Comparison of ENCODE assay signal across 8 cellular contexts in the genomic region with DNA sequence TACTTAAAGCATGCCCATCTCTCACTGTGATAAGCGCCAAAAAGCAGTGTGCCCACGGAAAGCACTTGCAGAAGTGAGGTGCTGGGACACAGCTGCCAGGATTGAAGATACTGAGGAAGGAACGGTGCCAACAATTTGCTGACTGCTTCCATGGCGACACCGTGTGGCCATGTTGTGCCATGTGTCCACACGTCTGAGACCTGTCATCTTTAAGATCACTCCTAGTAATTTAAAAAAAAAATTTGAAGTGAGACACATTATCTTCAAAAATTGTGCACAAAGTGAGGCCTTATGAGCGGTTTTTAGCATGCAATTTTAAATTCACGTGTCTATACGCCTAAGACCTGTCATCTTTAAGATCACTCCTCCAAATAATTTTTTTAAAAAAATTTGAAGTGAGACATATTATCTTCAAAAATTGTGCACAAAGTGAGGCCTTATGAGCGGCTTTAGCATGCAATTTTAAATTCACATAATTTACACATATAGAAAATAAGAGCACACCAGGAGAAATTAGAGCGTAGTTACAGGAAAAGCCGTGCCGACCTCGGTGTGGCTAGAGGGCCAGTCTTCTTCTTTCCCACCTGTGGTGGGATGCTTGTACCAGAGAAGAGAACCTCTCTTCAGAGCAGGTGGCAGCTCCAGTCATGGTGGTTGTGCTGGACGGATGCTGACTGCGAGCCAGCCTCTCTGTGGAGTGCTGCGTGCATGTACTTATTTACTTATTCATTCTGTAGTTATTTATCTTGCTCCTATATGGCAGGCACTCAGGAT. TPM values are rescaled to one million over a fixed set of nuclear protein-coding genes. Genes with fewer than 3 reads are reported as not detected.
DNase-seq lines count a peak whose midpoint lies in the region; ATAC-seq, FAIRE-seq and TF ChIP-seq lines count a peak whose summit lies in the region.

No MANE protein-coding gene starts in this region.

- peak; percentile 69 for TF ChIP-seq CTCF in HFF-Myc (IDR thresholded peaks at IDR 0.05; ENCODE audit: low read depth, low read length, missing control alignments)
- peak; percentile 91 for TF ChIP-seq CTCF in Panc1 (IDR thresholded peaks at IDR 0.05)
- TF ChIP-seq CTCF in left ventricle myocardium inferior (IDR thresholded peaks at IDR 0.05; ENCODE audit: borderline replicate concordance): peak; percentile 79
- TF ChIP-seq CTCF in tibial artery (IDR thresholded peaks at IDR 0.05): peak in 1 of 2 experiments; percentile 19

- in situ Hi-C loops in Panc1 (cut with HindIII; ENCODE audit: low pct_unique_long_range_greater_than_20kb, low sequenced_read_pairs): no loop called here

- ATAC-seq in Panc1: peak; percentile 73
- ATAC-seq in activated naive CD4-positive, alpha-beta T cell treated with anti-CD3 and anti-CD28 coated beads, Interleukin-2, amount 50 U/mL, for 72 hours: peak; percentile 78 to 80

- H3K4me3 ChIP-seq in CD8-positive, alpha-beta memory T cell (ENCODE audit: low read length): no peak overlapping the region
- H3K4me3 ChIP-seq in HFF-Myc (replicated peaks; ENCODE audit: low read depth, low read length): no peak overlapping the region
- no peak overlapping the region for H3K4me3 ChIP-seq in Panc1 (ENCODE audit: low read depth in 2 of 2, low read length in 2 of 2)
- H3K4me3 ChIP-seq in left ventricle myocardium inferior: no peak overlapping the region
- no peak overlapping the region for H3K4me3 ChIP-seq in small intestine (ENCODE audit: low read depth in 1 of 2, low read length in 2 of 2)
- H3K4me3 ChIP-seq in tibial artery: no peak overlapping the region

- no TSS peak for BruUV-seq in Panc1 (replicated peaks; lab: Mats Ljungman, UMichigan)

- peaks cover 3% of the 10 kb centered on the region for H3K27me3 ChIP-seq in CD8-positive, alpha-beta memory T cell (ENCODE audit: insufficient read depth, low read length, poor library complexity, severe bottlenecking)
- H3K27me3 ChIP-seq in Panc1 (ENCODE audit: control insufficient read depth, insufficient read depth, low read length): no peaks in the 10 kb centered on the region; the same call in 1 of the 2 replicates
- peaks cover 32% of the 10 kb centered on the region for H3K27me3 ChIP-seq in left ventricle myocardium inferior (ENCODE audit: low read depth)
- H3K27me3 ChIP-seq in small intestine (ENCODE audit: control insufficient read depth in 2 of 2, insufficient read depth in 2 of 2, low read length in 2 of 2): peaks cover 7 to 11% of the 10 kb centered on the region in 2 donors
- peaks cover 0 to 27% of the 10 kb centered on the region in 2 donors for H3K27me3 ChIP-seq in tibial artery

- peak in 3 of 5 donors; percentile 34 to 60 (median 49) for DNase-seq in CD8-positive, alpha-beta memory T cell
- no peak for DNase-seq in HFF-Myc (ENCODE audit: extremely low read depth, low read depth)
- peak; percentile 36 for DNase-seq in Panc1 (ENCODE audit: low read depth, low spot score)
- DNase-seq in activated naive CD4-positive, alpha-beta T cell treated with anti-CD3 and anti-CD28 coated beads, Interleukin-2, amount 50 U/mL, for 72 hours (ENCODE audit: low spot score in 2 of 2): peak in 1 of 2 donors; percentile 56
- peak; percentile 51 for DNase-seq in left ventricle myocardium inferior
- peak; percentile 62 for DNase-seq in small intestine
- DNase-seq in GM12892 (ENCODE audit: insufficient read length): no peak
- DNase-seq in tibial artery: no peak

- no peaks in the 10 kb centered on the region for H3K36me3 ChIP-seq in CD8-positive, alpha-beta memory T cell (ENCODE audit: insufficient read depth, low read length)
- H3K36me3 ChIP-seq in Panc1 (ENCODE audit: control insufficient read depth, insufficient read depth, low read length): no peaks in the 10 kb centered on the region
- H3K36me3 ChIP-seq in left ventricle myocardium inferior: no peaks in the 10 kb centered on the region
- H3K36me3 ChIP-seq in small intestine (ENCODE audit: control insufficient read depth in 2 of 2, insufficient read depth in 2 of 2, low read length in 2 of 2): no peaks in the 10 kb centered on the region
- no peaks in the 10 kb centered on the region for H3K36me3 ChIP-seq in tibial artery

- H3K27ac ChIP-seq in CD8-positive, alpha-beta memory T cell (ENCODE audit: low read depth, low read length): no peak overlapping the region
- H3K27ac ChIP-seq in Panc1 (ENCODE audit: low read length): no peak overlapping the region
- no peak overlapping the region for H3K27ac ChIP-seq in left ventricle myocardium inferior (replicated peaks)
- H3K27ac ChIP-seq in small intestine (ENCODE audit: low read depth in 1 of 2, low read length in 1 of 2): no peak overlapping the region
- no peak overlapping the region for H3K27ac ChIP-seq in tibial artery

- peaks cover 7 to 21% of the 10 kb centered on the region in 2 donors for H3K27me3 Mint-ChIP-seq in CD8-positive, alpha-beta memory T cell

- H3K4me1 ChIP-seq in CD8-positive, alpha-beta memory T cell (ENCODE audit: insufficient read depth, low read length): no peaks in the 10 kb centered on the region
- peaks cover 5% of the 10 kb centered on the region for H3K4me1 ChIP-seq in Panc1 (ENCODE audit: control insufficient read depth, insufficient read depth, low read length)
- peaks cover 11% of the 10 kb centered on the region for H3K4me1 ChIP-seq in left ventricle myocardium inferior
- H3K4me1 ChIP-seq in small intestine (ENCODE audit: control insufficient read depth in 2 of 2, insufficient read depth in 1 of 2, low read depth in 1 of 2, low read length in 1 of 2): no peaks in the 10 kb centered on the region
- H3K4me1 ChIP-seq in tibial artery: peaks cover 0 to 5% (median 0%) of the 10 kb centered on the region in 4 donors

- no peak for FAIRE-seq in small intestine (lab: Jason Lieb, UNC)
- FAIRE-seq in GM12892 (lab: Jason Lieb, UNC): no peak

- H3K9me3 Mint-ChIP-seq in CD8-positive, alpha-beta memory T cell: no peaks in the 10 kb centered on the region
- H3K9me3 Mint-ChIP-seq in activated naive CD4-positive, alpha-beta T cell treated with anti-CD3 and anti-CD28 coated beads, Interleukin-2, amount 50 U/mL, for 72 hours: no peaks in the 10 kb centered on the region

- peak overlapping the region; percentile 44 to 73 (median 49) for H3K4me3 Mint-ChIP-seq in CD8-positive, alpha-beta memory T cell

- TF ChIP-seq POLR2A in GM12892 (IDR thresholded peaks at IDR 0.05; ENCODE audit: low read depth, low read length): no peak

- POLR2A ChIA-PET in CD8-positive, alpha-beta memory T cell (lab: Charles Lee): no interaction called here
- POLR2A ChIA-PET in Panc1 (lab: Charles Lee): no interaction called here

- peaks cover 0 to 2% (median 0%) of the 10 kb centered on the region in 3 donors for H3K36me3 Mint-ChIP-seq in CD8-positive, alpha-beta memory T cell
- H3K36me3 Mint-ChIP-seq in activated naive CD4-positive, alpha-beta T cell treated with anti-CD3 and anti-CD28 coated beads, Interleukin-2, amount 50 U/mL, for 72 hours: peaks cover 0 to 6% of the 10 kb centered on the region in 2 donors

- WGBS in small intestine, 3 donors: 35 to 39% (median 36%) methylated on average over 17 of the region's 17 CpGs

- H3K27ac Mint-ChIP-seq in CD8-positive, alpha-beta memory T cell: peak overlapping the region in 3 of 8 donors; percentile 43 to 91 (median 58)
- no peak overlapping the region for H3K27ac Mint-ChIP-seq in activated naive CD4-positive, alpha-beta T cell treated with anti-CD3 and anti-CD28 coated beads, Interleukin-2, amount 50 U/mL, for 72 hours

- peaks cover 14 to 22% (median 20%) of the 10 kb centered on the region in 3 donors for H3K4me1 Mint-ChIP-seq in CD8-positive, alpha-beta memory T cell

- H3K9me3 ChIP-seq in CD8-positive, alpha-beta memory T cell (ENCODE audit: low read length): no peaks in the 10 kb centered on the region
- no peaks in the 10 kb centered on the region for H3K9me3 ChIP-seq in Panc1 (ENCODE audit: control insufficient read depth, insufficient read depth, low read depth, low read length)
- H3K9me3 ChIP-seq in left ventricle myocardium inferior (replicated peaks): peaks cover 13% of the 10 kb centered on the region
- no peaks in the 10 kb centered on the region for H3K9me3 ChIP-seq in small intestine (ENCODE audit: control insufficient read depth, low read depth)
- H3K9me3 ChIP-seq in tibial artery: no peaks in the 10 kb centered on the region

- intact Hi-C loops in Panc1 (cut with micrococcal nuclease; ENCODE audit: unreplicated experiment): loop anchor here (5.0 kb wide), 1 partner anchor 58 kb away; no protein-coding TSS in a partner anchor
- intact Hi-C loops in left ventricle myocardium inferior (cut with micrococcal nuclease): no loop called here
- intact Hi-C loops in tibial artery (cut with DNase I; ENCODE audit: low total_unique reads): no loop called here

- CTCF ChIA-PET in CD8-positive, alpha-beta memory T cell (lab: Charles Lee): no interaction called here
- CTCF ChIA-PET in Panc1 (lab: Charles Lee): interaction anchor here (0.6 to 2.3 kb wide), 3 partner anchors 48 to 159 kb away, joined by 4 to 9 read pairs (median 8); no protein-coding TSS in a partner anchor

RNA-seq across cellular contexts. Expression of a gene that starts 21.4 kb away (rescaled TPM):
- total RNA-seq in CD8-positive, alpha-beta memory T cell: 1 to 10 TPM; 6.0 to 8.2 TPM
- polyA plus RNA-seq in CD8-positive, alpha-beta memory T cell: 12.7 TPM
- 0.44 TPM for total RNA-seq in Panc1 (2021; ENCODE audit: unreplicated experiment)
- polyA plus RNA-seq in Panc1 (2012; ENCODE audit: insufficient read length): 1.5 TPM
- total RNA-seq in activated naive CD4-positive, alpha-beta T cell treated with anti-CD3 and anti-CD28 coated beads, Interleukin-2, amount 50 U/mL, for 72 hours: 1 to 10 TPM in 1 of 2 donors, under 1 TPM in 1; 0.98 to 2.6 TPM
- total RNA-seq in left ventricle myocardium inferior: 6.1 TPM
- 10 to 100 TPM in 1 of 3 donors, under 1 TPM in 2; 0.22 to 15.8 (median 0.27) TPM for polyA plus RNA-seq in small intestine
- not detected for polyA plus RNA-seq in GM12892 (2012; ENCODE audit: missing spikeins)

Comparison
In these comparisons a context has a peak if more than half of its experiments do, and no peak if none do; other contexts are left out.
1. DNase-seq: peak in CD8-positive, alpha-beta memory T cell (3 of 5), Panc1 (single experiment), left ventricle myocardium inferior (single experiment) and small intestine (single experiment); none in HFF-Myc (single experiment), GM12892 (single experiment) and tibial artery (0 of 2).